18 cellular contexts compared by ENCODE assay signal in the genomic region with DNA sequence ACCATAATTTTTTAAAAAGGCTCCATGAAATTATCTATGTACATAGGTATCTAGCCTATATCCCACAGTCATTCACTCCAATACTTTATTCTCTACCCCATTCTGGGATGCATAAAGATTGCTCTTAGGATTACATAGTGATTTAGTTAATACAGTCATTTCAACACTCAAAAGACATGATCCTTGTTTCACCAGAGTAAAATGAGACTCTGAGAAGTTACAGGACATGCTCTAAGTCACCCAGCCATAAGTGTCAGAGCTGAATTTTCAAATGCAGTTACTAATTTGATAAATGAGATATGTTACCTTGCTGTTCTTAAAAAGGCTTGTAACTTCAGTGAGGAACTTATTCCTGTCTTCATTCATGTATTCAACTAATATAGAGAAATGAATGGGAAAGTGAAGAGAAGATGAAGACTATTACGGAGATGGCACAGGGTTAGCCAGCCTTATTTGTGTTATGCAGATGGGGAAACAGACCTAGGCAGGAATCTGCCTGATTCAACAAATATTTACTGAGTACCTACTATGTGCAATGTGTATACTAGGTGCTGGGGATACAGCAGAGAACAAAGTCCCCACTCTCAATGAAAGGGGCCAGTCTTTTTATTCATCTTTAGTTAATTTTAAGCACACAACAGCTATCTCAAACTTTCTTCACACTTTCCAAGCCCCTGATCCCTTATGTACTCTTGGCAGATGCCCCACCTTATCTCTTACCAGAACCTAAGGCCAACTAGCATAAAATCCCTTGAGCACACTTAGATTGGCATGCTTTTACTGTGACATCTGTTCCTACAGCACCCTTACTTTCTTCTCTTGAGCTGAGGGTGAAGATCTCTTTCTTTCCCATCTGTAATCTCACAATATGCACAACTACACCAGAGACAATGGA. TPM values are rescaled to one million over a fixed set of nuclear protein-coding genes. Genes with fewer than 3 reads are reported as not detected.
DNase-seq lines count a peak whose midpoint lies in the region; ATAC-seq and TF ChIP-seq lines count a peak whose summit lies in the region.
"Had no signal": no experiment of that assay in that cellular context is flagged by ENCODE, and none has a peak within 500 bp of the region (broad histone marks: within the 10 kb centered on the region; RNA-seq: fewer than 3 reads in every experiment).

No MANE protein-coding gene starts in this region.

- CTCF ChIA-PET in CD8-positive, alpha-beta memory T cell (lab: Charles Lee), result no interaction called here
- CTCF ChIA-PET in naive thymus-derived CD4-positive, alpha-beta T cell (lab: Charles Lee), result no interaction called here

- H3K27me3 ChIP-seq in CD8-positive, alpha-beta memory T cell (ENCODE audit: insufficient read depth, low read length, poor library complexity, severe bottlenecking), result no peaks in the 10 kb centered on the region
- H3K27me3 ChIP-seq in naive thymus-derived CD4-positive, alpha-beta T cell (ENCODE audit: control insufficient read depth in 2 of 2, insufficient read depth in 2 of 2, low read length in 2 of 2), result no peaks in the 10 kb centered on the region
- H3K27me3 ChIP-seq: tibial nerve had no signal

- no peak overlapping the region for H3K27ac ChIP-seq in CD8-positive, alpha-beta memory T cell (ENCODE audit: low read depth, low read length)
- no peak overlapping the region for H3K27ac ChIP-seq in naive thymus-derived CD4-positive, alpha-beta T cell (ENCODE audit: low read depth, low read length)
- H3K27ac ChIP-seq: epithelial cell of prostate, KMS-11, prostate gland, tibial nerve had no signal

- H3K4me3 ChIP-seq in CD8-positive, alpha-beta memory T cell (ENCODE audit: low read length), result no peak overlapping the region
- no peak overlapping the region for H3K4me3 ChIP-seq in naive thymus-derived CD4-positive, alpha-beta T cell (ENCODE audit: low read length)
- H3K4me3 ChIP-seq: prostate gland, smooth muscle cell, tibial nerve had no signal

- no peak for DNase-seq in CD8-positive, alpha-beta memory T cell
- no peak for DNase-seq in HFFc6
- no peak for DNase-seq in naive B cell
- no peak for DNase-seq in naive thymus-derived CD4-positive, alpha-beta T cell
- no peak for DNase-seq in NCI-H1930 (lab: John Stamatoyannopoulos, UW)
- no peak for DNase-seq in NCI-H2196 treated with DMSO at 0.1 percent for 48 hours (lab: John Stamatoyannopoulos, UW; ENCODE audit: unreplicated experiment)
- DNase-seq: COR-L47; foreskin fibroblast; kidney glomerular epithelial cell; NCI-H2029 treated with DMSO at 0.1 percent for 48 hours; stimulated activated CD4-positive, alpha-beta T cell treated with anti-CD3 and anti-CD28 coated beads, Interleukin-4, amount 100 ng/mL, for 1 hour; stimulated activated naive CD8-positive, alpha-beta T cell treated with anti-CD3 and anti-CD28 coated beads, Interleukin-15, amount 100 ng/mL, for 72 hours had no signal

- intact Hi-C loops in dendritic cell treated with granulocyte-macrophage colony-stimulating factor and Interleukin-4, amounts not matched to agents 40 ng/mL and 50 ng/mL, for 4 days (cut with micrococcal nuclease), result no loop called here
- intact Hi-C loops in naive thymus-derived CD4-positive, alpha-beta T cell (cut with micrococcal nuclease), result loop anchor here in 1 of 2 donors (2.0 to 10.0 kb wide), 2 partner anchors 13 to 861 kb away; a partner anchor contains a TSS

- H3K9me3 ChIP-seq in CD8-positive, alpha-beta memory T cell (ENCODE audit: low read length), result no peaks in the 10 kb centered on the region
- no peaks in the 10 kb centered on the region for H3K9me3 ChIP-seq in naive thymus-derived CD4-positive, alpha-beta T cell (ENCODE audit: control insufficient read depth in 2 of 3, low read length in 3 of 3)
- H3K9me3 ChIP-seq: prostate gland, tibial nerve had no signal

- no peak for ATAC-seq in naive B cell (ENCODE audit: low read depth in 2 of 2)
- ATAC-seq in naive thymus-derived CD4-positive, alpha-beta T cell, result no peak
- ATAC-seq: stimulated activated naive CD8-positive, alpha-beta T cell treated with anti-CD3 and anti-CD28 coated beads, Interleukin-15, amount 100 ng/mL, for 72 hours had no signal

- peak overlapping the region in 7 of 8 donors; percentile 37 to 78 (median 67) for H3K27ac Mint-ChIP-seq in CD8-positive, alpha-beta memory T cell
- H3K27ac Mint-ChIP-seq in HFFc6, result peak overlapping the region; percentile 40; the same call in 1 of the 2 replicates
- peak overlapping the region; percentile 15 for H3K27ac Mint-ChIP-seq in dendritic cell treated with granulocyte-macrophage colony-stimulating factor and Interleukin-4, amounts not matched to agents 40 ng/mL and 50 ng/mL, for 4 days
- H3K27ac Mint-ChIP-seq in naive B cell, result peak overlapping the region in 4 of 6 donors; percentile 39 to 74 (median 60)
- H3K27ac Mint-ChIP-seq in naive thymus-derived CD4-positive, alpha-beta T cell, result peak overlapping the region in 2 of 9 donors; percentile 19 to 24

- POLR2A ChIA-PET in CD8-positive, alpha-beta memory T cell (lab: Charles Lee), result no interaction called here
- POLR2A ChIA-PET in naive thymus-derived CD4-positive, alpha-beta T cell (lab: Charles Lee), result no interaction called here

- peaks cover 0 to 28% (median 7%) of the 10 kb centered on the region in 3 donors for H3K36me3 Mint-ChIP-seq in CD8-positive, alpha-beta memory T cell
- peaks cover 10% of the 10 kb centered on the region for H3K36me3 Mint-ChIP-seq in HFFc6 (ENCODE audit: low read depth)
- peaks cover 36% of the 10 kb centered on the region for H3K36me3 Mint-ChIP-seq in dendritic cell treated with granulocyte-macrophage colony-stimulating factor and Interleukin-4, amounts not matched to agents 40 ng/mL and 50 ng/mL, for 4 days (ENCODE audit: low read depth)
- peaks cover 0 to 7% of the 10 kb centered on the region in 2 donors for H3K36me3 Mint-ChIP-seq in naive B cell
- H3K36me3 Mint-ChIP-seq in naive thymus-derived CD4-positive, alpha-beta T cell, result peaks cover 0 to 17% (median 10%) of the 10 kb centered on the region in 5 donors

- TF ChIP-seq CTCF in HFFc6 (IDR thresholded peaks at IDR 0.05), result no peak

- peaks cover 35% of the 10 kb centered on the region for H3K4me1 ChIP-seq in CD8-positive, alpha-beta memory T cell (ENCODE audit: insufficient read depth, low read length)
- H3K4me1 ChIP-seq in naive thymus-derived CD4-positive, alpha-beta T cell (ENCODE audit: control insufficient read depth in 2 of 2, insufficient read depth in 2 of 2, low read length in 2 of 2), result peaks cover 4 to 21% of the 10 kb centered on the region in 2 donors
- H3K4me1 ChIP-seq: prostate gland had no signal

- no peaks in the 10 kb centered on the region for H3K36me3 ChIP-seq in CD8-positive, alpha-beta memory T cell (ENCODE audit: insufficient read depth, low read length)
- no peaks in the 10 kb centered on the region for H3K36me3 ChIP-seq in naive thymus-derived CD4-positive, alpha-beta T cell (ENCODE audit: control insufficient read depth in 2 of 3, insufficient read depth in 3 of 3, low read length in 3 of 3)
- H3K36me3 ChIP-seq: prostate gland, tibial nerve had no signal

- H3K27me3 Mint-ChIP-seq in CD8-positive, alpha-beta memory T cell, result no peaks in the 10 kb centered on the region
- H3K27me3 Mint-ChIP-seq in HFFc6 (ENCODE audit: insufficient read depth) (peaks cover 2% of the 10 kb centered on the region; the same call in 1 of the 2 replicates), naive B cell (no peaks in the 10 kb centered on the region)
- no peaks in the 10 kb centered on the region for H3K27me3 Mint-ChIP-seq in dendritic cell treated with granulocyte-macrophage colony-stimulating factor and Interleukin-4, amounts not matched to agents 40 ng/mL and 50 ng/mL, for 4 days
- H3K27me3 Mint-ChIP-seq in naive thymus-derived CD4-positive, alpha-beta T cell, result no peaks in the 10 kb centered on the region
- H3K27me3 Mint-ChIP-seq: stimulated activated naive CD8-positive, alpha-beta T cell treated with anti-CD3 and anti-CD28 coated beads, Interleukin-15, amount 100 ng/mL, for 72 hours had no signal

- peaks cover 63 to 82% (median 76%) of the 10 kb centered on the region in 3 donors for H3K4me1 Mint-ChIP-seq in CD8-positive, alpha-beta memory T cell
- peaks cover 21% of the 10 kb centered on the region for H3K4me1 Mint-ChIP-seq in HFFc6 (ENCODE audit: low read depth)
- H3K4me1 Mint-ChIP-seq in dendritic cell treated with granulocyte-macrophage colony-stimulating factor and Interleukin-4, amounts not matched to agents 40 ng/mL and 50 ng/mL, for 4 days (ENCODE audit: low read depth), result peaks cover 46% of the 10 kb centered on the region
- H3K4me1 Mint-ChIP-seq in naive B cell, result peaks cover 38 to 68% (median 64%) of the 10 kb centered on the region in 3 donors
- peaks cover 19 to 77% (median 63%) of the 10 kb centered on the region in 7 donors for H3K4me1 Mint-ChIP-seq in naive thymus-derived CD4-positive, alpha-beta T cell

- peak overlapping the region in 2 of 7 donors; percentile 6 to 34 for H3K4me3 Mint-ChIP-seq in CD8-positive, alpha-beta memory T cell
- H3K4me3 Mint-ChIP-seq in HFFc6 (no peak overlapping the region), naive B cell (no peak overlapping the region)
- no peak overlapping the region for H3K4me3 Mint-ChIP-seq in dendritic cell treated with granulocyte-macrophage colony-stimulating factor and Interleukin-4, amounts not matched to agents 40 ng/mL and 50 ng/mL, for 4 days
- H3K4me3 Mint-ChIP-seq in naive thymus-derived CD4-positive, alpha-beta T cell, result peak overlapping the region in 2 of 10 donors; percentile 8 to 22
- H3K4me3 Mint-ChIP-seq: stimulated activated naive CD8-positive, alpha-beta T cell treated with anti-CD3 and anti-CD28 coated beads, Interleukin-15, amount 100 ng/mL, for 72 hours had no signal

- no peaks in the 10 kb centered on the region for H3K9me3 Mint-ChIP-seq in CD8-positive, alpha-beta memory T cell
- no peaks in the 10 kb centered on the region for H3K9me3 Mint-ChIP-seq in HFFc6
- H3K9me3 Mint-ChIP-seq in dendritic cell treated with granulocyte-macrophage colony-stimulating factor and Interleukin-4, amounts not matched to agents 40 ng/mL and 50 ng/mL, for 4 days, result no peaks in the 10 kb centered on the region
- peaks cover 0 to 1% (median 0%) of the 10 kb centered on the region in 7 donors for H3K9me3 Mint-ChIP-seq in naive B cell
- peaks cover 0 to 3% (median 0%) of the 10 kb centered on the region in 11 donors for H3K9me3 Mint-ChIP-seq in naive thymus-derived CD4-positive, alpha-beta T cell
- H3K9me3 Mint-ChIP-seq: stimulated activated naive CD8-positive, alpha-beta T cell treated with anti-CD3 and anti-CD28 coated beads, Interleukin-15, amount 100 ng/mL, for 72 hours had no signal

RNA-seq across cellular contexts. Expression of a gene that starts 21.6 kb away (rescaled TPM):
- total RNA-seq in CD8-positive, alpha-beta memory T cell, result 100 to 1,000 TPM; 132 to 134 TPM
- 103 TPM for polyA plus RNA-seq in CD8-positive, alpha-beta memory T cell
- total RNA-seq in HFFc6 (2021; fragmentation: NEBNext Ultra II Directional; extraction: Animal tissue kit (Norgen Biotek cat#: 25700)), result 100 to 1,000 TPM; 140 to 178 (median 160) TPM
- polyA plus RNA-seq in naive B cell (ENCODE audit: low read depth in 6 of 6), result 100 to 1,000 TPM in 2 of 6 donors, 10 to 100 TPM in 4; 68.6 to 114 (median 93.2) TPM
- 100 to 1,000 TPM in 3 of 5 experiments, 10 to 100 TPM in 2; 68.9 to 120 (median 105) TPM for total RNA-seq in naive thymus-derived CD4-positive, alpha-beta T cell
- polyA plus RNA-seq in naive thymus-derived CD4-positive, alpha-beta T cell, result 10 to 100 TPM; 58.3 to 59.4 TPM
